ENCODE assay signal across 18 cellular contexts in genomic region chr6:169807699-169808607, GRCh38. TPM values are rescaled to one million over a fixed set of nuclear protein-coding genes. Genes with fewer than 3 reads are reported as not detected.
DNase-seq lines count a peak whose midpoint lies in the region; TF ChIP-seq lines count a peak whose summit lies in the region.
"Had no signal": no experiment of that assay in that cellular context is flagged by ENCODE, and none has a peak within 500 bp of the region (broad histone marks: within the 10 kb centered on the region; RNA-seq: fewer than 3 reads in every experiment).

No MANE protein-coding gene starts in this region.

- H3K27ac Mint-ChIP-seq in CD8-positive, alpha-beta memory T cell, result peak overlapping the region; percentile 0 to 89 (median 52)
- H3K27ac Mint-ChIP-seq: activated T-helper 2 cell treated with anti-CD3 and anti-CD28 coated beads, Interferon-gamma antibody, Interleukin-2, Interleukin-4, amounts not matched to agents 10 μg/mL and 5 μg/mL and 100 μg/mL, durations not matched to agents 14 hours and 24 hours and 36 hours had no signal

- POLR2A ChIA-PET in CD8-positive, alpha-beta memory T cell (lab: Charles Lee), result no interaction called here

- H2BK12ac ChIP-seq in neuronal stem cell (ENCODE audit: low read length), result no peak overlapping the region

- CTCF ChIA-PET in CD8-positive, alpha-beta memory T cell (lab: Charles Lee), result interaction anchor here (1.1 to 6.9 kb wide), 3 partner anchors 8 to 24 kb away, joined by 3 to 60 read pairs (median 4); no protein-coding TSS in a partner anchor

- peaks cover 1 to 12% of the 10 kb centered on the region in 2 donors for H3K27me3 Mint-ChIP-seq in CD8-positive, alpha-beta memory T cell

- H3K4me2 ChIP-seq in KMS-11, result 0 out of 2 replicates have a peak overlapping the region, but pooled peaks have one; percentile 21
- no peak overlapping the region for H3K4me2 ChIP-seq in neuronal stem cell (ENCODE audit: insufficient read depth, low read length, poor library complexity, severe bottlenecking)

- peaks cover 50 to 66% (median 55%) of the 10 kb centered on the region in 3 donors for H3K4me1 Mint-ChIP-seq in CD8-positive, alpha-beta memory T cell

- H3K14ac ChIP-seq in neuronal stem cell (ENCODE audit: low read length), result no peak overlapping the region

- no peak overlapping the region for H2BK120ac ChIP-seq in neuronal stem cell (ENCODE audit: low read depth, low read length)

- H3K79me1 ChIP-seq in neuronal stem cell (ENCODE audit: low read depth, low read length), result no peaks in the 10 kb centered on the region

- DNase-seq in CD8-positive, alpha-beta memory T cell, result no peak
- DNase-seq in esophagus muscularis mucosa (ENCODE audit: extremely low spot score), result peak; percentile 70
- no peak for DNase-seq in neuronal stem cell (ENCODE audit: low spot score)
- DNase-seq in midbrain (lab: John Stamatoyannopoulos, UW), result no peak
- no peak for DNase-seq in tibial artery
- DNase-seq in cerebellar nuclear complex (lab: John Stamatoyannopoulos, UW), result no peak
- DNase-seq: activated CD4-positive, CD25-positive, alpha-beta regulatory T cell treated with anti-CD3 and anti-CD28 coated beads, Interleukin-2, amount 50 U/mL, for 72 hours; GF-D8; NCI-H1436 treated with DMSO at 0.1 percent for 48 hours; NCI-H510A; sigmoid colon; uterus had no signal

- H3K23ac ChIP-seq in neuronal stem cell (ENCODE audit: low read depth, low read length, poor library complexity), result peak overlapping the region; percentile 25

- no peak overlapping the region for H3K9ac ChIP-seq in KMS-11
- no peak overlapping the region for H3K9ac ChIP-seq in neuronal stem cell (ENCODE audit: low read depth, low read length, poor library complexity)

- intact Hi-C loops in esophagus muscularis mucosa (cut with DNase I), result no loop called here
- intact Hi-C loops in tibial artery (cut with DNase I; ENCODE audit: low total_unique reads), result no loop called here

- H3K4me3 ChIP-seq in CD8-positive, alpha-beta memory T cell (ENCODE audit: low read length), result no peak overlapping the region
- H3K4me3 ChIP-seq in KMS-11 (IDR thresholded peaks at IDR 0.05; ENCODE audit: insufficient read depth, low read depth, low read length), result no peak overlapping the region
- no peak overlapping the region for H3K4me3 ChIP-seq in esophagus muscularis mucosa
- H3K4me3 ChIP-seq in neuronal stem cell (ENCODE audit: low read length in 2 of 2), result no peak overlapping the region
- H3K4me3 ChIP-seq in tibial artery, result no peak overlapping the region
- H3K4me3 ChIP-seq: gastroesophageal sphincter, HAP-1, K562, sigmoid colon, uterus had no signal

- H3K18ac ChIP-seq in neuronal stem cell (ENCODE audit: low read length), result peak overlapping the region; percentile 32

- TF ChIP-seq CTCF in KMS-11 (conservative IDR thresholded peaks at IDR 0.05; ENCODE audit: low read depth, low read length), result no peak
- TF ChIP-seq CTCF in esophagus muscularis mucosa (IDR thresholded peaks at IDR 0.05), result no peak
- TF ChIP-seq CTCF in tibial artery (IDR thresholded peaks at IDR 0.05), result no peak

- H3K4ac ChIP-seq in neuronal stem cell (ENCODE audit: low read length), result no peak overlapping the region

- peak overlapping the region in 4 of 7 donors; percentile 2 to 53 (median 22) for H3K4me3 Mint-ChIP-seq in CD8-positive, alpha-beta memory T cell
- H3K4me3 Mint-ChIP-seq: CD14-positive monocyte had no signal

- H3K27me3 ChIP-seq in CD8-positive, alpha-beta memory T cell (ENCODE audit: insufficient read depth, low read length, poor library complexity, severe bottlenecking), result no peaks in the 10 kb centered on the region
- H3K27me3 ChIP-seq in KMS-11 (ENCODE audit: insufficient read depth, low read depth) (no peaks in the 10 kb centered on the region), esophagus muscularis mucosa (peaks cover 0 to 35% (median 0%) of the 10 kb centered on the region in 4 donors), neuronal stem cell (ENCODE audit: control insufficient read depth in 3 of 3, insufficient read depth in 3 of 3, low read depth in 1 of 3, low read length in 3 of 3) (no peaks in the 10 kb centered on the region), tibial artery (no peaks in the 10 kb centered on the region)
- H3K27me3 ChIP-seq: uterus had no signal

- H2AK5ac ChIP-seq in neuronal stem cell (ENCODE audit: low read depth, low read length), result peak overlapping the region; percentile 47

- H4K20me1 ChIP-seq in KMS-11 (ENCODE audit: insufficient read depth), result no peaks in the 10 kb centered on the region

- no peak overlapping the region for H4K91ac ChIP-seq in neuronal stem cell (ENCODE audit: low read depth, low read length, poor library complexity)

- H4K8ac ChIP-seq in neuronal stem cell (ENCODE audit: low read depth, low read length), result no peak overlapping the region

- H3K36me3 ChIP-seq in CD8-positive, alpha-beta memory T cell (ENCODE audit: insufficient read depth, low read length), result no peaks in the 10 kb centered on the region
- H3K36me3 ChIP-seq in KMS-11 (ENCODE audit: insufficient read depth), result no peaks in the 10 kb centered on the region
- no peaks in the 10 kb centered on the region for H3K36me3 ChIP-seq in esophagus muscularis mucosa
- no peaks in the 10 kb centered on the region for H3K36me3 ChIP-seq in neuronal stem cell (replicated peaks in 1 of 2; ENCODE audit: control insufficient read depth in 2 of 2, insufficient read depth in 2 of 2, low read length in 2 of 2)
- H3K36me3 ChIP-seq in tibial artery, result no peaks in the 10 kb centered on the region
- H3K36me3 ChIP-seq: gastroesophageal sphincter, HAP-1, sigmoid colon, uterus had no signal

- H2AFZ ChIP-seq in KMS-11 (ENCODE audit: low read depth) (no peak overlapping the region), neuronal stem cell (ENCODE audit: low read length) (no peak overlapping the region)

- H3K36me3 Mint-ChIP-seq in CD8-positive, alpha-beta memory T cell, result no peaks in the 10 kb centered on the region
- H3K36me3 Mint-ChIP-seq: CD14-positive monocyte had no signal

- H3K79me2 ChIP-seq in KMS-11 (ENCODE audit: insufficient read depth, low read depth), result no peaks in the 10 kb centered on the region

- H3K9me3 ChIP-seq in CD8-positive, alpha-beta memory T cell (ENCODE audit: low read length), result peaks cover 4% of the 10 kb centered on the region
- H3K9me3 ChIP-seq in esophagus muscularis mucosa (no peaks in the 10 kb centered on the region), neuronal stem cell (replicated peaks in 1 of 2; ENCODE audit: control insufficient read depth in 2 of 2, insufficient read depth in 1 of 2, low read depth in 1 of 2, low read length in 2 of 2) (no peaks in the 10 kb centered on the region), tibial artery (no peaks in the 10 kb centered on the region)
- H3K9me3 ChIP-seq: gastroesophageal sphincter, HAP-1, sigmoid colon, uterus had no signal

- H3K4me1 ChIP-seq in CD8-positive, alpha-beta memory T cell (ENCODE audit: insufficient read depth, low read length), result peaks cover 56% of the 10 kb centered on the region
- H3K4me1 ChIP-seq in KMS-11 (ENCODE audit: low read depth, poor library complexity, severe bottlenecking) (peaks cover 28% of the 10 kb centered on the region), esophagus muscularis mucosa (no peaks in the 10 kb centered on the region), neuronal stem cell (ENCODE audit: control insufficient read depth in 2 of 2, insufficient read depth in 1 of 2, low read depth in 1 of 2, low read length in 2 of 2) (peaks cover 0 to 17% of the 10 kb centered on the region in 2 donors), tibial artery (no peaks in the 10 kb centered on the region)
- H3K4me1 ChIP-seq: gastroesophageal sphincter, HAP-1, sigmoid colon, uterus had no signal

- H3K9me3 Mint-ChIP-seq in CD8-positive, alpha-beta memory T cell, result peaks cover 0 to 9% (median 5%) of the 10 kb centered on the region in 5 donors
- H3K9me3 Mint-ChIP-seq: activated T-helper 2 cell treated with anti-CD3 and anti-CD28 coated beads, Interferon-gamma antibody, Interleukin-2, Interleukin-4, amounts not matched to agents 10 μg/mL and 5 μg/mL and 100 μg/mL, durations not matched to agents 14 hours and 24 hours and 36 hours; CD14-positive monocyte had no signal

- TF ChIP-seq EP300 in esophagus muscularis mucosa (IDR thresholded peaks at IDR 0.05), result no peak

- TF ChIP-seq POLR2A in esophagus muscularis mucosa (IDR thresholded peaks at IDR 0.05; ENCODE audit: low read depth), result no peak

- 62% methylated on average over 9 of the region's 9 CpGs for WGBS in esophagus muscularis mucosa
- WGBS in neuronal stem cell (ENCODE audit: extremely low coverage in 2 of 2, insufficient read length in 2 of 2, insufficient replicate concordance in 1 of 2), 2 donors, result no CpG with 5 or more reads among the region's 9 CpGs

- no peak overlapping the region for H3K27ac ChIP-seq in CD8-positive, alpha-beta memory T cell (ENCODE audit: low read depth, low read length)
- H3K27ac ChIP-seq in KMS-11 (no peak overlapping the region), esophagus muscularis mucosa (replicated peaks in 1 of 4) (no peak overlapping the region), neuronal stem cell (replicated peaks; ENCODE audit: low read length) (no peak overlapping the region), tibial artery (no peak overlapping the region)
- H3K27ac ChIP-seq: gastroesophageal sphincter, sigmoid colon, uterus had no signal

- H2BK15ac ChIP-seq in neuronal stem cell (ENCODE audit: low read length), result no peak overlapping the region

- H2BK5ac ChIP-seq in neuronal stem cell (ENCODE audit: low read length), result peak overlapping the region; percentile 68

RNA-seq across cellular contexts. Expression of gene ERMARD, which starts 56.5 kb away (rescaled TPM):
- 10 to 100 TPM; 26.2 to 27.9 TPM for total RNA-seq in CD8-positive, alpha-beta memory T cell
- 12.1 TPM for polyA plus RNA-seq in CD8-positive, alpha-beta memory T cell
- total RNA-seq in esophagus muscularis mucosa, result 10 to 100 TPM in 3 of 4 donors, 1 to 10 TPM in 1; 9.6 to 13.3 (median 12.4) TPM
- polyA plus RNA-seq in neuronal stem cell (2013, experiment 1 of 2), result 10.1 TPM
- polyA plus RNA-seq in neuronal stem cell (2013, experiment 2 of 2), result 9.4 TPM

RNA-seq across cellular contexts. Expression of gene DYNLT2, which starts 56.6 kb away (rescaled TPM):
- 1 to 10 TPM; 1.4 to 1.9 TPM for total RNA-seq in CD8-positive, alpha-beta memory T cell
- polyA plus RNA-seq in CD8-positive, alpha-beta memory T cell, result 0.67 TPM
- total RNA-seq in esophagus muscularis mucosa, result 1 to 10 TPM in 3 of 4 donors, under 1 TPM in 1; 0.57 to 3.3 (median 1.5) TPM
- 2.6 TPM for polyA plus RNA-seq in neuronal stem cell (2013, experiment 1 of 2)
- 2.7 TPM for polyA plus RNA-seq in neuronal stem cell (2013, experiment 2 of 2)
